In genomic region chr14:51518280-51518679, GRCh38 we compare ENCODE assay signal across 25 cellular contexts.
"Had no signal": no experiment of that assay in that cellular context is flagged by ENCODE, and none has a peak within 500 bp of the region (broad histone marks: within the 10 kb centered on the region; RNA-seq: fewer than 3 reads in every experiment).

No MANE protein-coding gene starts in this region.

- H3K27ac ChIP-seq: heart left ventricle, lower lobe of right lung, ovary, sigmoid colon, spleen, suprapubic skin, thoracic aorta, tibial artery, upper lobe of right lung had no signal

- H3K27me3 Mint-ChIP-seq: progenitor cell of endocrine pancreas had no signal

- H3K27ac Mint-ChIP-seq: immature natural killer cell; naive B cell; natural killer cell; nephron progenitor cell; progenitor cell of endocrine pancreas; stimulated activated effector memory CD8-positive, alpha-beta T cell treated with anti-CD3 and anti-CD28 coated beads, Interleukin-12 subunit alpha, Interleukin-12 subunit beta, amount 100 ng/mL, for 72 hours; stimulated activated naive CD8-positive, alpha-beta T cell treated with anti-CD3 and anti-CD28 coated beads, Interleukin-15, Interleukin-2, amounts not matched to agents 100 ng/mL and 50 ng/mL, for 24 hours had no signal

- H3K4me3 Mint-ChIP-seq: immature natural killer cell; naive B cell; natural killer cell; nephron progenitor cell; stimulated activated effector memory CD8-positive, alpha-beta T cell treated with anti-CD3 and anti-CD28 coated beads, Interleukin-12 subunit alpha, Interleukin-12 subunit beta, amount 100 ng/mL, for 72 hours; stimulated activated naive CD8-positive, alpha-beta T cell treated with anti-CD3 and anti-CD28 coated beads, Interleukin-15, Interleukin-2, amounts not matched to agents 100 ng/mL and 50 ng/mL, for 24 hours had no signal

- H3K9me3 Mint-ChIP-seq: immature natural killer cell; natural killer cell; stimulated activated effector memory CD8-positive, alpha-beta T cell treated with anti-CD3 and anti-CD28 coated beads, Interleukin-12 subunit alpha, Interleukin-12 subunit beta, amount 100 ng/mL, for 72 hours; stimulated activated naive CD8-positive, alpha-beta T cell treated with anti-CD3 and anti-CD28 coated beads, Interleukin-15, Interleukin-2, amounts not matched to agents 100 ng/mL and 50 ng/mL, for 24 hours had no signal

- H3K4me1 Mint-ChIP-seq: immature natural killer cell; naive B cell; natural killer cell; stimulated activated effector memory CD8-positive, alpha-beta T cell treated with anti-CD3 and anti-CD28 coated beads, Interleukin-12 subunit alpha, Interleukin-12 subunit beta, amount 100 ng/mL, for 72 hours had no signal

- DNase-seq: heart left ventricle; hypothalamus; immature natural killer cell; kidney; lower lobe of right lung; mammary epithelial cell; mesenchymal stem cell; naive B cell; natural killer cell; nephron progenitor cell; ovary; right cardiac atrium; sigmoid colon; small intestine; spleen; stimulated activated CD4-positive, alpha-beta T cell treated with anti-CD3 and anti-CD28 coated beads, Interleukin-4, amount 100 ng/mL, for 24 hours; stimulated activated naive CD4-positive, alpha-beta T cell; tibial artery; trophoblast cell; upper lobe of right lung had no signal

- H3K36me3 Mint-ChIP-seq: immature natural killer cell; naive B cell; natural killer cell; stimulated activated effector memory CD8-positive, alpha-beta T cell treated with anti-CD3 and anti-CD28 coated beads, Interleukin-12 subunit alpha, Interleukin-12 subunit beta, amount 100 ng/mL, for 72 hours had no signal

- ATAC-seq: heart left ventricle; lower lobe of right lung; natural killer cell; right cardiac atrium; stimulated activated effector memory CD8-positive, alpha-beta T cell treated with anti-CD3 and anti-CD28 coated beads, Interleukin-12 subunit alpha, Interleukin-12 subunit beta, amount 100 ng/mL, for 72 hours; upper lobe of right lung had no signal
